In the genomic region with DNA sequence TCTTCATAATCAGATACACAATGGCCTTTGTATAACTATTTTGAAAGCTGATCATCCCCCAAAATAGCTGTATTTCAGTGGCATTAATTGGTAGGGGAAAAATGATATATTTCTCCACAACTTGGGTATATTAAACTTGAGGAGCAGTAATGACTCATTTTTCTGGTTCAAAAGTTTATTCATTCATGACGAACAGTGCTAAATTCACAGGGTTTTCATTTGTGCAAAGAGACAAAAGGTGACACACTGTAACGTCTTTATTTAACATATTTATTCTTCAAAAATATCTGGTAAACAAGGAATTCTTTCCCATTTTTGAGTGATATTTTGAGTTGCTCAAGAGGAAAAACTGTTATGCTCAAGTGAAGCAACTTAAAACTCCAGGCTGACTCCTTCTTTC, we compare ENCODE assay signal across 17 cellular contexts.
DNase-seq lines count a peak whose midpoint lies in the region; FAIRE-seq and TF ChIP-seq lines count a peak whose summit lies in the region.
"Had no signal": no experiment of that assay in that cellular context is flagged by ENCODE, and none has a peak within 500 bp of the region (broad histone marks: within the 10 kb centered on the region; RNA-seq: fewer than 3 reads in every experiment).

No MANE protein-coding gene starts in this region.

- no peak for FAIRE-seq in GM12892 (lab: Jason Lieb, UNC)
- FAIRE-seq: A549, G401.6, GM12891, K562 had no signal

- TF ChIP-seq CTCF in HEK293 (tag by site-specific recombination; IDR thresholded peaks at IDR 0.05): no peak
- no peak for TF ChIP-seq CTCF in fibroblast of villous mesenchyme (IDR thresholded peaks at IDR 0.05; ENCODE audit: insufficient read depth, low read depth, low read length)

- H3K27ac ChIP-seq in HEK293 (ENCODE audit: extremely low read depth, low read depth, low read length): no peak overlapping the region
- H3K27ac ChIP-seq: A549, C4-2B had no signal

- no peaks in the 10 kb centered on the region for H3K36me3 ChIP-seq in HEK293 (ENCODE audit: control insufficient read depth in 2 of 2, insufficient read depth in 1 of 2, low read length in 2 of 2)
- H3K36me3 ChIP-seq: BE2C had no signal

- H3K4me1 ChIP-seq in HEK293 (ENCODE audit: control insufficient read depth, insufficient read depth, low read length): peaks cover 17% of the 10 kb centered on the region
- H3K4me1 ChIP-seq: A549, BE2C had no signal

- no peaks in the 10 kb centered on the region for H3K9me3 ChIP-seq in HEK293 (ENCODE audit: control insufficient read depth, insufficient read depth, low read depth, low read length)
- H3K9me3 ChIP-seq: A549, BE2C had no signal

- no peak for TF ChIP-seq POLR2A in GM12892 (IDR thresholded peaks at IDR 0.05; ENCODE audit: low read depth, low read length)

- no peak overlapping the region for H3K4me3 ChIP-seq in HEK293 (ENCODE audit: low read depth, low read length)
- no peak overlapping the region for H3K4me3 ChIP-seq in fibroblast of villous mesenchyme (ENCODE audit: low read depth, low read length)
- H3K4me3 ChIP-seq: A549, K562 had no signal

- CTCF ChIA-PET in HEK293 (lab: Yijun Ruan, JAX): no interaction called here

- POLR2A ChIA-PET in HEK293 (lab: Yijun Ruan, JAX): no interaction called here

- peak; percentile 19 for DNase-seq in astrocyte of the hippocampus (ENCODE audit: low read depth, low spot score)
- DNase-seq in fibroblast of villous mesenchyme (ENCODE audit: low read depth): peak; percentile 30
- no peak for DNase-seq in MV-4-11 (lab: John Stamatoyannopoulos, UW)
- DNase-seq in GM12892 (ENCODE audit: insufficient read length): no peak
- no peak for DNase-seq in anterior cingulate cortex (lab: John Stamatoyannopoulos, UW)
- no peak for DNase-seq in activated CD4-positive, alpha-beta T cell treated with anti-CD3 and anti-CD28 coated beads for 1 hour
- DNase-seq: BE2C; CD8-positive, alpha-beta T cell; COR-L47; DMS79; GOT3 had no signal

TF ChIP-seq in HEK293, 187 proteins besides CTCF, POLR2A, EP300 and RAD21:
- TF ChIP-seq, protein P1, sequence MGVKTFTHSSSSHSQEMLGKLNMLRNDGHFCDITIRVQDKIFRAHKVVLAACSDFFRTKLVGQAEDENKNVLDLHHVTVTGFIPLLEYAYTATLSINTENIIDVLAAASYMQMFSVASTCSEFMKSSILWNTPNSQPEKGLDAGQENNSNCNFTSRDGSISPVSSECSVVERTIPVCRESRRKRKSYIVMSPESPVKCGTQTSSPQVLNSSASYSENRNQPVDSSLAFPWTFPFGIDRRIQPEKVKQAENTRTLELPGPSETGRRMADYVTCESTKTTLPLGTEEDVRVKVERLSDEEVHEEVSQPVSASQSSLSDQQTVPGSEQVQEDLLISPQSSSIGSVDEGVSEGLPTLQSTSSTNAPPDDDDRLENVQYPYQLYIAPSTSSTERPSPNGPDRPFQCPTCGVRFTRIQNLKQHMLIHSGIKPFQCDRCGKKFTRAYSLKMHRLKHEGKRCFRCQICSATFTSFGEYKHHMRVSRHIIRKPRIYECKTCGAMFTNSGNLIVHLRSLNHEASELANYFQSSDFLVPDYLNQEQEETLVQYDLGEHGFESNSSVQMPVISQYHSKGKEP (tag by site-specific recombination; IDR thresholded peaks at IDR 0.05): no peak
- TF ChIP-seq, protein P2, sequence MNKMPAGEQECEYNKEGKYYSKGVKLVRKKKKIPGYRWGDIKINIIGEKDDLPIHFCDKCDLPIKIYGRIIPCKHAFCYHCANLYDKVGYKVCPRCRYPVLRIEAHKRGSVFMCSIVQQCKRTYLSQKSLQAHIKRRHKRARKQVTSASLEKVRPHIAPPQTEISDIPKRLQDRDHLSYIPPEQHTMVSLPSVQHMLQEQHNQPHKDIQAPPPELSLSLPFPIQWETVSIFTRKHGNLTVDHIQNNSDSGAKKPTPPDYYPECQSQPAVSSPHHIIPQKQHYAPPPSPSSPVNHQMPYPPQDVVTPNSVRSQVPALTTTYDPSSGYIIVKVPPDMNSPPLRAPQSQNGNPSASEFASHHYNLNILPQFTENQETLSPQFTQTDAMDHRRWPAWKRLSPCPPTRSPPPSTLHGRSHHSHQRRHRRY (tag by site-specific recombination; IDR thresholded peaks at IDR 0.05): no peak
- no peak for TF ChIP-seq PATZ1 (tag by site-specific recombination; IDR thresholded peaks at IDR 0.05)
- TF ChIP-seq, protein P3, sequence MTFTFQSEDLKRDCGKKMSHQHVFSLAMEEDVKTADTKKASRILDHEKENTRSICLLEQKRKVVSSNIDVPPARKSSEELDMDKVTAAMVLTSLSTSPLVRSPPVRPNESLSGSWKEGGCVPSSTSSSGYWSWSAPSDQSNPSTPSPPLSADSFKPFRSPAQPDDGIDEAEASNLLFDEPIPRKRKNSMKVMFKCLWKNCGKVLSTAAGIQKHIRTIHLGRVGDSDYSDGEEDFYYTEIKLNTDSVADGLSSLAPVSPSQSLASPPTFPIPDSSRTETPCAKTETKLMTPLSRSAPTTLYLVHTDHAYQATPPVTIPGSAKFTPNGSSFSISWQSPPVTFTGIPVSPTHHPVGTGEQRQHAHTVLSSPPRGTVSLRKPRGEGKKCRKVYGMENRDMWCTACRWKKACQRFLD (tag by site-specific recombination; IDR thresholded peaks at IDR 0.05): no peak
- TF ChIP-seq ZNF280C (tag by site-specific recombination; IDR thresholded peaks at IDR 0.05): no peak
- no peak for TF ChIP-seq ZNF830 (tag by site-specific recombination; IDR thresholded peaks at IDR 0.05; ENCODE audit: low read depth)
- no peak for TF ChIP-seq ZSCAN16 (tag by site-specific recombination; IDR thresholded peaks at IDR 0.05)
- 0 out of 2 replicates have a peak, but pooled peaks have one; percentile 39 for TF ChIP-seq PRDM6 (tag by site-specific recombination; IDR thresholded peaks at IDR 0.05)

Comparison
In these comparisons a context has a peak if more than half of its experiments do, and no peak if none do; other contexts are left out.
1. DNase-seq: peak in astrocyte of the hippocampus (single experiment) and fibroblast of villous mesenchyme (single experiment); none in MV-4-11 (single experiment), GM12892 (single experiment), anterior cingulate cortex (0 of 58) and activated CD4-positive, alpha-beta T cell treated with anti-CD3 and anti-CD28 coated beads for 1 hour (single experiment).